In the genomic region with DNA sequence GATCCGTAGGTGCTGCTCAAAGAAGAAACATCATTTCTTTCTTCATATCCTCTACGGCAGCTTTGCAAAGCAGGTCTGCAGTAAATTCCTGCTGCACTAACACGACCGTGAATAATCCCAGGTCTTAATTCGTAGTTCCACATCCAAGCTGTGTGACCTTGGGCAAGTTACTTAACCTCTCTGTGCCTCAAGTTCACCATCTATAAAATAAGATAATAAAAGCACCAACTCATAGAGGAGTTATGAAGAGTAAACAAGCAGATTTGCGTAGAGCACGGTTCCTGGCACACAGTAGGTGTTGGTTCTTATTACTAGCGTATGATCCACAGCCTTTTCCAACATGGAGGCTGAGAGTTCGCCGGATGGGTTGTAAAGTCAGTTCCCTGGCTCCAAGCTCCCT, we compare ENCODE assay signal across 15 cellular contexts. TPM values are rescaled to one million over a fixed set of nuclear protein-coding genes. Genes with fewer than 3 reads are reported as not detected.
DNase-seq lines count a peak whose midpoint lies in the region; ATAC-seq and TF ChIP-seq lines count a peak whose summit lies in the region.
"Had no signal": no experiment of that assay in that cellular context is flagged by ENCODE, and none has a peak within 500 bp of the region (broad histone marks: within the 10 kb centered on the region; RNA-seq: fewer than 3 reads in every experiment).

No MANE protein-coding gene starts in this region.

- peak overlapping the region; percentile 53 for H3K4me3 Mint-ChIP-seq in activated naive CD8-positive, alpha-beta T cell
- no peak overlapping the region for H3K4me3 Mint-ChIP-seq in activated naive CD8-positive, alpha-beta T cell treated with anti-CD3 and anti-CD28 coated beads, Interleukin-2, amount 50 U/mL, for 24 hours
- H3K4me3 Mint-ChIP-seq in WTC11 = peak overlapping the region; percentile 46

- H3K4me3 ChIP-seq in iPS-20b (ENCODE audit: low read length) (peak overlapping the region; percentile 44; the same call in 1 of the 2 replicates), suprapubic skin (no peak overlapping the region)
- H3K4me3 ChIP-seq: MG63 had no signal

- H3K4me1 Mint-ChIP-seq in activated naive CD8-positive, alpha-beta T cell (ENCODE audit: low read depth) = peaks cover 41% of the 10 kb centered on the region
- peaks cover 40% of the 10 kb centered on the region for H3K4me1 Mint-ChIP-seq in activated naive CD8-positive, alpha-beta T cell treated with anti-CD3 and anti-CD28 coated beads, Interleukin-2, amount 50 U/mL, for 24 hours
- peaks cover 67% of the 10 kb centered on the region for H3K4me1 Mint-ChIP-seq in WTC11

- TF ChIP-seq CTCF in WTC11 (IDR thresholded peaks at IDR 0.05) (no peak), suprapubic skin (IDR thresholded peaks at IDR 0.05) (no peak)

- H3K9ac ChIP-seq in iPS-20b (ENCODE audit: low read depth, low read length) = no peak overlapping the region; the same call in 1 of the 2 replicates

- H3K36me3 Mint-ChIP-seq in activated naive CD8-positive, alpha-beta T cell = no peaks in the 10 kb centered on the region
- H3K36me3 Mint-ChIP-seq in activated naive CD8-positive, alpha-beta T cell treated with anti-CD3 and anti-CD28 coated beads, Interleukin-2, amount 50 U/mL, for 24 hours (ENCODE audit: low read depth) = peaks cover 2% of the 10 kb centered on the region
- peaks cover 5% of the 10 kb centered on the region; the same call in 1 of the 2 replicates for H3K36me3 Mint-ChIP-seq in WTC11

- POLR2A ChIA-PET in WTC11 (lab: Charles Lee) = no interaction called here

- H3K9me3 Mint-ChIP-seq in activated naive CD8-positive, alpha-beta T cell (ENCODE audit: low read depth) = no peaks in the 10 kb centered on the region
- H3K9me3 Mint-ChIP-seq in activated naive CD8-positive, alpha-beta T cell treated with anti-CD3 and anti-CD28 coated beads, Interleukin-2, amount 50 U/mL, for 24 hours = no peaks in the 10 kb centered on the region
- peaks cover 3% of the 10 kb centered on the region; the same call in 1 of the 2 replicates for H3K9me3 Mint-ChIP-seq in WTC11
- H3K9me3 Mint-ChIP-seq: endodermal cell had no signal

- no peaks in the 10 kb centered on the region for H3K36me3 ChIP-seq in iPS-20b (ENCODE audit: insufficient read depth, low read depth, low read length)
- no peaks in the 10 kb centered on the region for H3K36me3 ChIP-seq in suprapubic skin

- H3K27ac Mint-ChIP-seq in activated naive CD8-positive, alpha-beta T cell = no peak overlapping the region
- H3K27ac Mint-ChIP-seq in activated naive CD8-positive, alpha-beta T cell treated with anti-CD3 and anti-CD28 coated beads, Interleukin-2, amount 50 U/mL, for 24 hours = no peak overlapping the region
- peak overlapping the region; percentile 65; the same call in 1 of the 2 replicates for H3K27ac Mint-ChIP-seq in WTC11
- H3K27ac Mint-ChIP-seq: endodermal cell had no signal

- H3K27me3 Mint-ChIP-seq in activated naive CD8-positive, alpha-beta T cell = no peaks in the 10 kb centered on the region
- H3K27me3 Mint-ChIP-seq in activated naive CD8-positive, alpha-beta T cell treated with anti-CD3 and anti-CD28 coated beads, Interleukin-2, amount 50 U/mL, for 24 hours = no peaks in the 10 kb centered on the region
- H3K27me3 Mint-ChIP-seq in WTC11 (ENCODE audit: low read depth) = no peaks in the 10 kb centered on the region

- no peak for DNase-seq in activated naive CD8-positive, alpha-beta T cell treated with anti-CD3 and anti-CD28 coated beads, Interleukin-2, amount 50 U/mL, for 24 hours
- no peak for DNase-seq in WTC11 (ENCODE audit: low spot score)
- no peak for DNase-seq in suprapubic skin (ENCODE audit: low spot score in 2 of 2)
- no peak for DNase-seq in inferior parietal cortex (ENCODE audit: extremely low spot score)
- DNase-seq in stimulated activated naive CD4-positive, alpha-beta T cell (lab: John Stamatoyannopoulos, UW) = no peak
- no peak for DNase-seq in activated CD8-positive, alpha-beta memory T cell treated with anti-CD3 and anti-CD28 coated beads, Interleukin-2, amount 50 U/mL, for 4 hours
- DNase-seq: activated CD4-positive, alpha-beta T cell treated with anti-CD3 and anti-CD28 coated beads, Interleukin-2, amount 50 U/mL, for 48 hours; activated gamma-delta T cell; MG63; NCI-H2081; stimulated activated naive CD8-positive, alpha-beta T cell treated with anti-CD3 and anti-CD28 coated beads, Interleukin-15, Interleukin-2, amounts not matched to agents 100 U/mL and 50 U/mL, for 24 hours had no signal

- H3K4me1 ChIP-seq in iPS-20b (ENCODE audit: insufficient read depth, low read length) = peaks cover 44% of the 10 kb centered on the region
- H3K4me1 ChIP-seq in suprapubic skin = peaks cover 60% of the 10 kb centered on the region

- no peak for TF ChIP-seq POLR2A in suprapubic skin (IDR thresholded peaks at IDR 0.05)

- WGBS in suprapubic skin = 68% methylated on average over 10 of the region's 10 CpGs

- no peak for ATAC-seq in activated naive CD8-positive, alpha-beta T cell treated with anti-CD3 and anti-CD28 coated beads, Interleukin-2, amount 50 U/mL, for 24 hours
- no peak for ATAC-seq in WTC11
- ATAC-seq: sciatic nerve; stimulated activated naive CD8-positive, alpha-beta T cell treated with anti-CD3 and anti-CD28 coated beads, Interleukin-15, Interleukin-2, amounts not matched to agents 100 U/mL and 50 U/mL, for 24 hours had no signal

- H3K27me3 ChIP-seq in iPS-20b (ENCODE audit: insufficient read depth, low read length) (no peaks in the 10 kb centered on the region), suprapubic skin (no peaks in the 10 kb centered on the region)
- H3K27me3 ChIP-seq: MG63 had no signal

- H3K27ac ChIP-seq in iPS-20b (ENCODE audit: low read length) = no peak overlapping the region
- peak overlapping the region; percentile 27 for H3K27ac ChIP-seq in suprapubic skin

- H3K9me3 ChIP-seq in iPS-20b (ENCODE audit: insufficient read depth, low read depth, low read length) (no peaks in the 10 kb centered on the region), suprapubic skin (no peaks in the 10 kb centered on the region)
- H3K9me3 ChIP-seq: MG63 had no signal

- CTCF ChIA-PET in WTC11 (lab: Charles Lee) = interaction anchor here (0.7 to 1.6 kb wide), 3 partner anchors 23 to 192 kb away, joined by 3 to 5 read pairs (median 4); no protein-coding TSS in a partner anchor

- no peak for TF ChIP-seq EP300 in suprapubic skin (IDR thresholded peaks at IDR 0.05)

TF ChIP-seq in WTC11, 78 proteins besides CTCF, POLR2A, EP300 and RAD21:
- TF ChIP-seq FOXJ3 (CRISPR knock-in tag; IDR thresholded peaks at IDR 0.05; ENCODE audit: borderline replicate concordance) (no peak), GTF2I (CRISPR knock-in tag; conservative IDR thresholded peaks at IDR 0.05) (peak; percentile 54; the same call in 1 of the 2 replicates)

RNA-seq across cellular contexts. Expression of a gene that starts 3.6 kb away (rescaled TPM):
- total RNA-seq in WTC11 (2021) = 283 to 326 TPM (median 304 TPM) in 3 replicates
- total RNA-seq in suprapubic skin = 100 to 1,000 TPM; 111 to 264 (median 187) TPM
